ENCODE assay signal across 8 cellular contexts in the genomic region with DNA sequence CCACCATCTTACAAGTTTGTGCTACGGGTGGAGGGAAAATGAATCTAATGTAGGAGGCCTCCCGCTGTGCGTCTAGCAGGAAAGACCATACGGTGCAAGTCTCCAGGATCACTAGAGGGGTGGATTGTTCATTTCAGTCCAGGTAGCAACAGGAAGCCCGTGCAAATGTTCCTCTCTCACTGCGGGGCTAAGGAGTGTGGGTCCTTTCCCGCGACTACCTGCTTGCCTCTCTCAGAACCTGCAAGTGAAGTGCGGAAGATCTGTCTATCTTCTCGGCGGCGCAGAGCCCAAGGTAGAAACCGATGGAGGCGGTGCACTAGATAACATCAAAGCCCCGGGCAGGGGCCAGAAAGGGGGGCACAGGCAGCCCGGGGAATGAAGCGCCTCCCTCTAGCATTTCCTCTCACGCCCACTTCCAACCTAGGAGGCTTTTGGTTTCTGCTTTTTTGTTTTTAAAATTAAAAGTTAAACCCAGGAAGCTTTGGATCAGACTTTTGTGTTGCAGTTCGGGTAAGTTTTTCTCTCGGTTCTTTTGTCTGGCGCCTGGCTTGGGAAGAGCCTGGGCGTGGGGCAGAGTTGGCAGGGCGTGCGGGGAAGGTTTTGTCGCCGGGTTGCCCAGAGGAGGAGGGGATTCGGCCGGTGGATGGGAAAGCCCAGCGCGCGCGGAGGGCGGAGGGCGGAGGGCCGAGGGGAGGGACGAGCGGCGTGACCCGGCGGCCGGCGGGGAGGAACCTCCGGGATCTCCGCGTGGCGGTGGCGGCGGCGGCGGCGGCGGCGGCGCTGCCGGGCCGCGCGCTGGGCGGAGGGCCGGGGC. TPM values are rescaled to one million over a fixed set of nuclear protein-coding genes. Genes with fewer than 3 reads are reported as not detected.
A peak's percentile ranks its signal among the peaks of the same experiment; 100 is the strongest.
DNase-seq lines count a peak whose midpoint lies in the region; ATAC-seq, FAIRE-seq and TF ChIP-seq lines count a peak whose summit lies in the region.

No MANE protein-coding gene starts in this region.

- CTCF ChIA-PET in Caco-2 (lab: Charles Lee): interaction anchor here (0.6 kb wide), 1 partner anchor 16 kb away, joined by 3 read pairs; no protein-coding TSS in a partner anchor

- H3K27ac Mint-ChIP-seq in Caco-2 (ENCODE audit: unreplicated experiment): peak overlapping the region; percentile 98
- peak overlapping the region; percentile 98 for H3K27ac Mint-ChIP-seq in natural killer cell

- peaks cover 13% of the 10 kb centered on the region for H3K36me3 Mint-ChIP-seq in Caco-2 (ENCODE audit: insufficient read depth, unreplicated experiment)
- H3K36me3 Mint-ChIP-seq in natural killer cell: no peaks in the 10 kb centered on the region

- no peaks in the 10 kb centered on the region for H3K9me3 ChIP-seq in Caco-2

- H3K4me1 Mint-ChIP-seq in Caco-2 (ENCODE audit: low read depth, unreplicated experiment) (peaks cover 8% of the 10 kb centered on the region), natural killer cell (peaks cover 35 to 40% of the 10 kb centered on the region in 2 donors)

- POLR2A ChIA-PET in Caco-2 (lab: Charles Lee): no interaction called here

- H3K27me3 Mint-ChIP-seq in Caco-2 (ENCODE audit: insufficient read depth, unreplicated experiment) (no peaks in the 10 kb centered on the region), natural killer cell (ENCODE audit: low read depth in 2 of 2) (peaks cover 0 to 4% of the 10 kb centered on the region in 2 donors)

- peaks cover 17% of the 10 kb centered on the region for H3K4me1 ChIP-seq in Caco-2

- no TSS peak for BruUV-seq in Caco-2 (replicated peaks; lab: Mats Ljungman, UMichigan)

- no peaks in the 10 kb centered on the region for H3K36me3 ChIP-seq in Caco-2 (ENCODE audit: control insufficient read depth, insufficient read depth, low read length)

- TF ChIP-seq CTCF in Caco-2 (IDR thresholded peaks at IDR 0.05; ENCODE audit: insufficient read depth in 1 of 2, low read depth in 1 of 2, low read length in 1 of 2, severe bottlenecking in 1 of 2, unreplicated experiment in 1 of 2) (no peak), fibroblast of mammary gland (conservative IDR thresholded peaks at IDR 0.05; ENCODE audit: control insufficient read depth, insufficient read depth, low read depth, low read length) (no peak), natural killer cell (IDR thresholded peaks at IDR 0.05) (no peak)

- DNase-seq in Caco-2 (peak; percentile 89 to 92), HuH-7.5 (ENCODE audit: low spot score) (peak; percentile 73), RCC 7860 (ENCODE audit: low spot score) (peak; percentile 60), fibroblast of mammary gland (ENCODE audit: low read depth) (peak; percentile 38), natural killer cell (peak; percentile 75)
- peak; percentile 67 to 75 for DNase-seq in activated T-helper 1 cell treated with anti-CD3 and anti-CD28 coated beads, Interleukin-2, amount 50 U/mL, for 16 hours (ENCODE audit: low read depth in 1 of 2, low spot score in 1 of 2)
- peak; percentile 82 for DNase-seq in stimulated activated naive CD4-positive, alpha-beta T cell treated with Interleukin-2 at 50 U/mL for 16 hours (lab: John Stamatoyannopoulos, UW)

- H3K4me3 ChIP-seq in Caco-2 (ENCODE audit: low read depth, low read length) (peak overlapping the region; percentile 64), fibroblast of mammary gland (ENCODE audit: control insufficient read depth, low read depth, low read length) (peak overlapping the region; percentile 76)

- intact Hi-C loops in Caco-2 (cut with micrococcal nuclease; ENCODE audit: unreplicated experiment) (loop anchor here (5.0 kb wide), 1 partner anchor 411 kb away; no protein-coding TSS in a partner anchor), natural killer cell (cut with micrococcal nuclease) (loop anchor here (1.0 kb wide), 1 partner anchor 33 kb away; no protein-coding TSS in a partner anchor)

- ATAC-seq in GM21381 (IDR thresholded peaks at IDR 0.05; ENCODE audit: unreplicated experiment) (peak; percentile 27), natural killer cell (peak; percentile 28 to 46 (median 42))

- FAIRE-seq in RCC 7860 (lab: Jason Lieb, UNC): no peak

- no peaks in the 10 kb centered on the region for H3K9me3 Mint-ChIP-seq in Caco-2 (ENCODE audit: unreplicated experiment)
- H3K9me3 Mint-ChIP-seq in natural killer cell: no peaks in the 10 kb centered on the region

- no peaks in the 10 kb centered on the region for H3K27me3 ChIP-seq in Caco-2 (replicated peaks; ENCODE audit: control insufficient read depth, insufficient read depth, low read length)

- H3K4me3 Mint-ChIP-seq in Caco-2 (ENCODE audit: unreplicated experiment) (peak overlapping the region; percentile 96), natural killer cell (peak overlapping the region; percentile 99)

RNA-seq across cellular contexts. Expression of gene HIVEP1, which starts 3.5 kb away (rescaled TPM):
- total RNA-seq in Caco-2 (2022) (22.8 and 24.9 TPM in 2 replicates), natural killer cell (10 to 100 TPM; 26.3 to 37.9 (median 28.4) TPM)

Comparison
In these comparisons a context has a peak if more than half of its experiments do, and no peak if none do; other contexts are left out.
1. Peak in every context shown above with its lines: DNase-seq, ATAC-seq and H3K4me3 ChIP-seq.
2. DNase-seq: peak in every context shown above with its lines; median percentile 90 in Caco-2; 82 in stimulated activated naive CD4-positive, alpha-beta T cell treated with Interleukin-2 at 50 U/mL for 16 hours; 75 in natural killer cell; 73 in HuH-7.5; 71 in activated T-helper 1 cell treated with anti-CD3 and anti-CD28 coated beads, Interleukin-2, amount 50 U/mL, for 16 hours; 60 in RCC 7860; 38 in fibroblast of mammary gland.